1 cellular context compared by ENCODE assay signal in genomic region chr5:35302544-35302943, GRCh38.
TF ChIP-seq lines count a peak whose summit lies in the region.

No MANE protein-coding gene starts in this region.

TF ChIP-seq in GM12878, 131 proteins besides CTCF, POLR2A, EP300 and RAD21 (continued from another document and continues in another):
- peak; percentile 97 for TF ChIP-seq CUX1 (IDR thresholded peaks at IDR 0.05; ENCODE audit: insufficient replicate concordance, low read depth, low read length)
- no peak for TF ChIP-seq NR2F1 (conservative IDR thresholded peaks at IDR 0.05)
- peak; percentile 23; the same call in 1 of the 2 replicates for TF ChIP-seq ZNF217 (IDR thresholded peaks at IDR 0.05)
- TF ChIP-seq SKIL (IDR thresholded peaks at IDR 0.05; ENCODE audit: low read depth, poor library complexity, severe bottlenecking) = peak; percentile 18
- TF ChIP-seq NR2C1 (IDR thresholded peaks at IDR 0.05) = no peak
- TF ChIP-seq POU2F2 (IDR thresholded peaks at IDR 0.05; ENCODE audit: borderline replicate concordance, low read depth, low read length) = no peak
- TF ChIP-seq NBN (IDR thresholded peaks at IDR 0.05) = 0 out of 2 replicates have a peak, but pooled peaks have one; percentile 31
- peak; percentile 64 for TF ChIP-seq ATF7 (IDR thresholded peaks at IDR 0.05; ENCODE audit: low read depth)
- no peak for TF ChIP-seq RBBP5 (conservative IDR thresholded peaks at IDR 0.05)
- peak; percentile 85 for TF ChIP-seq SMAD1 (IDR thresholded peaks at IDR 0.05; ENCODE audit: low read depth, partially characterized antibody)
- TF ChIP-seq TARDBP (IDR thresholded peaks at IDR 0.05; ENCODE audit: borderline replicate concordance) = no peak
- TF ChIP-seq ATF2 (IDR thresholded peaks at IDR 0.05; ENCODE audit: low read length) = peak; percentile 89
- TF ChIP-seq PRDM15 (CRISPR knock-in tag; IDR thresholded peaks at IDR 0.05) = no peak
- no peak for TF ChIP-seq CBFB (IDR thresholded peaks at IDR 0.05; ENCODE audit: low read depth)
- no peak for TF ChIP-seq HDGF (IDR thresholded peaks at IDR 0.05)
- TF ChIP-seq NFIC (IDR thresholded peaks at IDR 0.05; ENCODE audit: low read depth, low read length) = peak; percentile 30; the same call in 1 of the 2 replicates
- no peak for TF ChIP-seq SUPT20H (IDR thresholded peaks at IDR 0.05; ENCODE audit: borderline replicate concordance, control insufficient read depth, low read depth, low read length)
- TF ChIP-seq EED (IDR thresholded peaks at IDR 0.05; ENCODE audit: low read depth) = no peak
- TF ChIP-seq BHLHE40 (IDR thresholded peaks at IDR 0.05; ENCODE audit: borderline replicate concordance in 1 of 2, low read depth in 2 of 2, low read length in 1 of 2) = peak in 1 of 2 experiments; percentile 47; a peak in 1 of 4 replicates
- no peak for TF ChIP-seq BRCA1 (IDR thresholded peaks at IDR 0.05; ENCODE audit: low read depth, low read length)
- TF ChIP-seq TCF7 (IDR thresholded peaks at IDR 0.05; ENCODE audit: borderline replicate concordance) = no peak
- TF ChIP-seq BCL11A (IDR thresholded peaks at IDR 0.05; ENCODE audit: low read depth, low read length) = peak; percentile 65; the same call in 1 of the 2 replicates
- TF ChIP-seq TCF12 (IDR thresholded peaks at IDR 0.05; ENCODE audit: low read depth, low read length) = peak; percentile 72; the same call in 1 of the 2 replicates
- no peak for TF ChIP-seq E2F8 (IDR thresholded peaks at IDR 0.05; ENCODE audit: low read depth, partially characterized antibody)
- no peak for TF ChIP-seq SUZ12 (IDR thresholded peaks at IDR 0.05; ENCODE audit: unreplicated experiment)
- TF ChIP-seq PKNOX1 (IDR thresholded peaks at IDR 0.05) = peak; percentile 29; the same call in 1 of the 2 replicates
- 0 out of 2 replicates have a peak, but pooled peaks have one; percentile 23 for TF ChIP-seq ZNF384 (IDR thresholded peaks at IDR 0.05; ENCODE audit: borderline replicate concordance, low read depth, low read length)
- peak; percentile 9; the same call in 1 of the 2 replicates for TF ChIP-seq BMI1 (IDR thresholded peaks at IDR 0.05; ENCODE audit: borderline replicate concordance)
- 0 out of 2 replicates have a peak, but pooled peaks have one; percentile 24 for TF ChIP-seq MXI1 (IDR thresholded peaks at IDR 0.05; ENCODE audit: low read depth, low read length)
- TF ChIP-seq MTA2 (IDR thresholded peaks at IDR 0.05; ENCODE audit: low read depth) = peak; percentile 73
- TF ChIP-seq PAX5 (IDR thresholded peaks at IDR 0.05; ENCODE audit: borderline replicate concordance, low read depth, low read length) = no peak
- TF ChIP-seq ZNF592 (IDR thresholded peaks at IDR 0.05) = no peak
- TF ChIP-seq MEF2B (IDR thresholded peaks at IDR 0.05; ENCODE audit: partially characterized antibody, poor library complexity, severe bottlenecking) = peak; percentile 99
- no peak for TF ChIP-seq IRF5 (IDR thresholded peaks at IDR 0.05; ENCODE audit: borderline replicate concordance)
